ENCODE assay signal across 2 cellular contexts in genomic region chr9:137009938-137010732, GRCh38.
A peak's percentile ranks its signal among the peaks of the same experiment; 100 is the strongest.
TF ChIP-seq lines count a peak whose summit lies in the region.

No MANE protein-coding gene starts in this region.

TF ChIP-seq in K562, 482 proteins besides CTCF, POLR2A, EP300 and RAD21:
- TF ChIP-seq USF2 (CRISPR knock-in tag; IDR thresholded peaks at IDR 0.05), result peak; percentile 18; the same call in 1 of the 2 replicates
- no peak for TF ChIP-seq MTF1 (CRISPR knock-in tag; IDR thresholded peaks at IDR 0.05; ENCODE audit: borderline replicate concordance)
- TF ChIP-seq, protein P1, sequence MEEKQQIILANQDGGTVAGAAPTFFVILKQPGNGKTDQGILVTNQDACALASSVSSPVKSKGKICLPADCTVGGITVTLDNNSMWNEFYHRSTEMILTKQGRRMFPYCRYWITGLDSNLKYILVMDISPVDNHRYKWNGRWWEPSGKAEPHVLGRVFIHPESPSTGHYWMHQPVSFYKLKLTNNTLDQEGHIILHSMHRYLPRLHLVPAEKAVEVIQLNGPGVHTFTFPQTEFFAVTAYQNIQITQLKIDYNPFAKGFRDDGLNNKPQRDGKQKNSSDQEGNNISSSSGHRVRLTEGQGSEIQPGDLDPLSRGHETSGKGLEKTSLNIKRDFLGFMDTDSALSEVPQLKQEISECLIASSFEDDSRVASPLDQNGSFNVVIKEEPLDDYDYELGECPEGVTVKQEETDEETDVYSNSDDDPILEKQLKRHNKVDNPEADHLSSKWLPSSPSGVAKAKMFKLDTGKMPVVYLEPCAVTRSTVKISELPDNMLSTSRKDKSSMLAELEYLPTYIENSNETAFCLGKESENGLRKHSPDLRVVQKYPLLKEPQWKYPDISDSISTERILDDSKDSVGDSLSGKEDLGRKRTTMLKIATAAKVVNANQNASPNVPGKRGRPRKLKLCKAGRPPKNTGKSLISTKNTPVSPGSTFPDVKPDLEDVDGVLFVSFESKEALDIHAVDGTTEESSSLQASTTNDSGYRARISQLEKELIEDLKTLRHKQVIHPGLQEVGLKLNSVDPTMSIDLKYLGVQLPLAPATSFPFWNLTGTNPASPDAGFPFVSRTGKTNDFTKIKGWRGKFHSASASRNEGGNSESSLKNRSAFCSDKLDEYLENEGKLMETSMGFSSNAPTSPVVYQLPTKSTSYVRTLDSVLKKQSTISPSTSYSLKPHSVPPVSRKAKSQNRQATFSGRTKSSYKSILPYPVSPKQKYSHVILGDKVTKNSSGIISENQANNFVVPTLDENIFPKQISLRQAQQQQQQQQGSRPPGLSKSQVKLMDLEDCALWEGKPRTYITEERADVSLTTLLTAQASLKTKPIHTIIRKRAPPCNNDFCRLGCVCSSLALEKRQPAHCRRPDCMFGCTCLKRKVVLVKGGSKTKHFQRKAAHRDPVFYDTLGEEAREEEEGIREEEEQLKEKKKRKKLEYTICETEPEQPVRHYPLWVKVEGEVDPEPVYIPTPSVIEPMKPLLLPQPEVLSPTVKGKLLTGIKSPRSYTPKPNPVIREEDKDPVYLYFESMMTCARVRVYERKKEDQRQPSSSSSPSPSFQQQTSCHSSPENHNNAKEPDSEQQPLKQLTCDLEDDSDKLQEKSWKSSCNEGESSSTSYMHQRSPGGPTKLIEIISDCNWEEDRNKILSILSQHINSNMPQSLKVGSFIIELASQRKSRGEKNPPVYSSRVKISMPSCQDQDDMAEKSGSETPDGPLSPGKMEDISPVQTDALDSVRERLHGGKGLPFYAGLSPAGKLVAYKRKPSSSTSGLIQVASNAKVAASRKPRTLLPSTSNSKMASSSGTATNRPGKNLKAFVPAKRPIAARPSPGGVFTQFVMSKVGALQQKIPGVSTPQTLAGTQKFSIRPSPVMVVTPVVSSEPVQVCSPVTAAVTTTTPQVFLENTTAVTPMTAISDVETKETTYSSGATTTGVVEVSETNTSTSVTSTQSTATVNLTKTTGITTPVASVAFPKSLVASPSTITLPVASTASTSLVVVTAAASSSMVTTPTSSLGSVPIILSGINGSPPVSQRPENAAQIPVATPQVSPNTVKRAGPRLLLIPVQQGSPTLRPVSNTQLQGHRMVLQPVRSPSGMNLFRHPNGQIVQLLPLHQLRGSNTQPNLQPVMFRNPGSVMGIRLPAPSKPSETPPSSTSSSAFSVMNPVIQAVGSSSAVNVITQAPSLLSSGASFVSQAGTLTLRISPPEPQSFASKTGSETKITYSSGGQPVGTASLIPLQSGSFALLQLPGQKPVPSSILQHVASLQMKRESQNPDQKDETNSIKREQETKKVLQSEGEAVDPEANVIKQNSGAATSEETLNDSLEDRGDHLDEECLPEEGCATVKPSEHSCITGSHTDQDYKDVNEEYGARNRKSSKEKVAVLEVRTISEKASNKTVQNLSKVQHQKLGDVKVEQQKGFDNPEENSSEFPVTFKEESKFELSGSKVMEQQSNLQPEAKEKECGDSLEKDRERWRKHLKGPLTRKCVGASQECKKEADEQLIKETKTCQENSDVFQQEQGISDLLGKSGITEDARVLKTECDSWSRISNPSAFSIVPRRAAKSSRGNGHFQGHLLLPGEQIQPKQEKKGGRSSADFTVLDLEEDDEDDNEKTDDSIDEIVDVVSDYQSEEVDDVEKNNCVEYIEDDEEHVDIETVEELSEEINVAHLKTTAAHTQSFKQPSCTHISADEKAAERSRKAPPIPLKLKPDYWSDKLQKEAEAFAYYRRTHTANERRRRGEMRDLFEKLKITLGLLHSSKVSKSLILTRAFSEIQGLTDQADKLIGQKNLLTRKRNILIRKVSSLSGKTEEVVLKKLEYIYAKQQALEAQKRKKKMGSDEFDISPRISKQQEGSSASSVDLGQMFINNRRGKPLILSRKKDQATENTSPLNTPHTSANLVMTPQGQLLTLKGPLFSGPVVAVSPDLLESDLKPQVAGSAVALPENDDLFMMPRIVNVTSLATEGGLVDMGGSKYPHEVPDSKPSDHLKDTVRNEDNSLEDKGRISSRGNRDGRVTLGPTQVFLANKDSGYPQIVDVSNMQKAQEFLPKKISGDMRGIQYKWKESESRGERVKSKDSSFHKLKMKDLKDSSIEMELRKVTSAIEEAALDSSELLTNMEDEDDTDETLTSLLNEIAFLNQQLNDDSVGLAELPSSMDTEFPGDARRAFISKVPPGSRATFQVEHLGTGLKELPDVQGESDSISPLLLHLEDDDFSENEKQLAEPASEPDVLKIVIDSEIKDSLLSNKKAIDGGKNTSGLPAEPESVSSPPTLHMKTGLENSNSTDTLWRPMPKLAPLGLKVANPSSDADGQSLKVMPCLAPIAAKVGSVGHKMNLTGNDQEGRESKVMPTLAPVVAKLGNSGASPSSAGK (IDR thresholded peaks at IDR 0.05), result peak; percentile 24; the same call in 1 of the 2 replicates
- no peak for TF ChIP-seq KLF10 (CRISPR knock-in tag; IDR thresholded peaks at IDR 0.05)
- TF ChIP-seq TARDBP (IDR thresholded peaks at IDR 0.05), result no peak
- TF ChIP-seq LEF1 (IDR thresholded peaks at IDR 0.05), result no peak
- peak in 1 of 2 experiments; percentile 37 for TF ChIP-seq E2F6 (IDR thresholded peaks at IDR 0.05; ENCODE audit: borderline replicate concordance in 1 of 2, extremely low read depth in 1 of 2, insufficient read depth in 1 of 2, insufficient read length in 1 of 2, low read depth in 1 of 2, low read length in 1 of 2, poor library complexity in 1 of 2, severe bottlenecking in 1 of 2)
- TF ChIP-seq BCOR (IDR thresholded peaks at IDR 0.05), result no peak
- TF ChIP-seq ZNF232 (CRISPR knock-in tag; IDR thresholded peaks at IDR 0.05), result no peak

TF ChIP-seq in GM23338, 12 proteins besides CTCF, POLR2A, EP300 and RAD21:
- TF ChIP-seq EZH2 (IDR thresholded peaks at IDR 0.05; ENCODE audit: low read depth, unreplicated experiment) (no peak), ZNF331 (CRISPR knock-in tag; IDR thresholded peaks at IDR 0.05; ENCODE audit: low read depth) (no peak), ZNF462 (CRISPR knock-in tag; IDR thresholded peaks at IDR 0.05) (no peak)
